Comparison of ENCODE assay signal across 21 cellular contexts in genomic region chr18:39348757-39349156, GRCh38.
"Had no signal": no experiment of that assay in that cellular context is flagged by ENCODE, and none has a peak within 500 bp of the region (broad histone marks: within the 10 kb centered on the region; RNA-seq: fewer than 3 reads in every experiment).

No MANE protein-coding gene starts in this region.

- H3K27me3 ChIP-seq: dorsolateral prefrontal cortex, neutrophil, right atrium auricular region, sigmoid colon, stomach, tibial artery had no signal

- H3K27ac ChIP-seq: dorsolateral prefrontal cortex, neutrophil, parathyroid adenoma, prostate gland, right atrium auricular region, sigmoid colon, stomach, tibial artery had no signal

- ATAC-seq: mucosa of descending colon; natural killer cell treated with Interleukin-12 subunit alpha and Interleukin-12 subunit beta and Interleukin-15 and Interleukin-18, amount 100 ng/mL, for 72 hours; stimulated activated effector memory CD8-positive, alpha-beta T cell treated with anti-CD3 and anti-CD28 coated beads, Interleukin-12 subunit alpha, Interleukin-12 subunit beta, amount 100 ng/mL, for 72 hours had no signal

- FAIRE-seq: frontal cortex, keratinocyte had no signal

- H3K4me3 ChIP-seq: dorsolateral prefrontal cortex, lung, mucosa of descending colon, prostate gland, right atrium auricular region, sigmoid colon, stomach, tibial artery had no signal

- H3K36me3 ChIP-seq: neutrophil, prostate gland, right atrium auricular region, sigmoid colon, stomach, tibial artery had no signal

- DNase-seq: dorsolateral prefrontal cortex; effector CD4-positive, alpha-beta T cell; head of caudate nucleus; mesenchymal stem cell; mucosa of descending colon; naive B cell; sigmoid colon; stimulated activated CD4-positive, alpha-beta T cell treated with anti-CD3 and anti-CD28 coated beads, Interleukin-2, amount 100 ng/mL, for 24 hours; stimulated activated CD4-positive, alpha-beta T cell treated with anti-CD3 and anti-CD28 coated beads, Interleukin-4, amount 100 ng/mL, for 24 hours; stimulated activated naive CD4-positive, alpha-beta T cell treated with Interleukin-2 at 50 U/mL for 16 hours; stomach; tibial artery had no signal
